Comparison of ENCODE assay signal across 15 cellular contexts in the genomic region with DNA sequence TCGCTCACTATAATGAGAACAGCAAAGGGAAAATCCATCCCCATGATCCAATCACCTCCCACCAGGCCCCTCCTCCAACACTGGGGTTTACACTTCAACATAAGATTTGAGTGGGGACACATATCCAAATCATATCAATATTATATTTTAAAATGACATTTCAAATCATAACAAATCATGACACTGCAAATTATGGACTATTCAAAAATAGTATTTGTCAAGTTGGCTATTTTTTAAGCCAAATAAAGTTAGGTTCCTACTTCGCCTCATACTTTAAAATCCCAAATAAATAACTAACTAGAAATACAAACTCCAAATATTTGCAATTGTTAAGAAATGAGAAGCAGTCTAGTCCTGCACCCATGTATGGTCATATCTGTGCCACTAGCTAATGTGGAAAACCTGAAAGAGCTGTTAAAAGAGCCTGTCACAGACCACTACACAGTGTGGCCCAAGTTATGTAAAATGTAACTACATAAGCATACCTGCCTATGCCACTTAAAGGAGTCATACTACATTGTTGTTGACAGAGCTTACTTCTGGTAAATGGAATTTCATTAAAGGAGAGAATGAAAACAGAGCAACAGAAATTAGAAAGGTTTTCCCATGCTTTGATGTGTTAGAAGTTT.
"Had no signal": no experiment of that assay in that cellular context is flagged by ENCODE, and none has a peak within 500 bp of the region (broad histone marks: within the 10 kb centered on the region; RNA-seq: fewer than 3 reads in every experiment).

No MANE protein-coding gene starts in this region.

- H3K27me3 Mint-ChIP-seq: activated CD4-positive, alpha-beta memory T cell treated with anti-CD3 and anti-CD28 coated beads, Interleukin-2, amount 10 ng/mL, durations not matched to agents 7 days and 5 days; activated naive CD8-positive, alpha-beta T cell treated with anti-CD3 and anti-CD28 coated beads, Interleukin-2, amount 50 U/mL, for 24 hours; central memory CD8-positive, alpha-beta T cell; effector memory CD8-positive, alpha-beta T cell had no signal

- H3K27ac Mint-ChIP-seq: activated CD4-positive, alpha-beta memory T cell treated with anti-CD3 and anti-CD28 coated beads, Interleukin-2, amount 10 ng/mL, durations not matched to agents 7 days and 5 days; activated naive CD8-positive, alpha-beta T cell treated with anti-CD3 and anti-CD28 coated beads, Interleukin-2, amount 50 U/mL, for 24 hours; brain; dendritic cell treated with granulocyte-macrophage colony-stimulating factor and Interleukin-4, amounts not matched to agents 40 ng/mL and 50 ng/mL, for 4 days; effector memory CD8-positive, alpha-beta T cell; immature natural killer cell had no signal

- H3K4me1 ChIP-seq: stomach had no signal

- H3K9me3 Mint-ChIP-seq: activated naive CD8-positive, alpha-beta T cell treated with anti-CD3 and anti-CD28 coated beads, Interleukin-2, amount 50 U/mL, for 24 hours had no signal

- H3K4me1 Mint-ChIP-seq: activated CD4-positive, alpha-beta memory T cell treated with anti-CD3 and anti-CD28 coated beads, Interleukin-2, amount 10 ng/mL, durations not matched to agents 7 days and 5 days; activated naive CD8-positive, alpha-beta T cell treated with anti-CD3 and anti-CD28 coated beads, Interleukin-2, amount 50 U/mL, for 24 hours; brain; central memory CD8-positive, alpha-beta T cell; immature natural killer cell had no signal

- H3K4me3 Mint-ChIP-seq: activated CD4-positive, alpha-beta memory T cell treated with anti-CD3 and anti-CD28 coated beads, Interleukin-2, amount 10 ng/mL, durations not matched to agents 7 days and 5 days; activated naive CD8-positive, alpha-beta T cell treated with anti-CD3 and anti-CD28 coated beads, Interleukin-2, amount 50 U/mL, for 24 hours; brain; central memory CD8-positive, alpha-beta T cell; dendritic cell treated with granulocyte-macrophage colony-stimulating factor and Interleukin-4, amounts not matched to agents 40 ng/mL and 50 ng/mL, for 4 days; effector memory CD8-positive, alpha-beta T cell; immature natural killer cell; neural crest cell had no signal

- H3K4me3 ChIP-seq: stomach had no signal

- DNase-seq: activated CD4-positive, alpha-beta memory T cell treated with anti-CD3 and anti-CD28 coated beads, Interleukin-2, amount 10 ng/mL, durations not matched to agents 7 days and 5 days; activated CD4-positive, alpha-beta T cell treated with anti-CD3 and anti-CD28 coated beads for 1 hour; activated CD8-positive, alpha-beta memory T cell treated with anti-CD3 and anti-CD28 coated beads, Interleukin-2, amount 50 U/mL, for 4 hours; activated naive CD4-positive, alpha-beta T cell treated with Interleukin-2 at 50 U/mL for 16 hours; activated naive CD8-positive, alpha-beta T cell treated with anti-CD3 and anti-CD28 coated beads, Interleukin-2, amount 50 U/mL, for 24 hours; effector memory CD8-positive, alpha-beta T cell; immature natural killer cell; stimulated activated CD4-positive, alpha-beta T cell treated with anti-CD3 and anti-CD28 coated beads, Interleukin-15, amount 100 ng/mL, for 24 hours; stimulated activated CD4-positive, alpha-beta T cell treated with anti-CD3 and anti-CD28 coated beads, Interleukin-4, amount 100 ng/mL, for 4 hours; stomach had no signal

- H3K27ac ChIP-seq: epithelial cell of prostate, stomach had no signal

- ATAC-seq: activated naive CD8-positive, alpha-beta T cell treated with anti-CD3 and anti-CD28 coated beads, Interleukin-2, amount 50 U/mL, for 24 hours; effector memory CD8-positive, alpha-beta T cell had no signal

- H3K27me3 ChIP-seq: stomach had no signal

- H3K36me3 ChIP-seq: stomach had no signal

- H3K36me3 Mint-ChIP-seq: brain, immature natural killer cell had no signal
